Comparison of ENCODE assay signal across 10 cellular contexts in genomic region chr10:96244354-96244753, GRCh38. TPM values are rescaled to one million over a fixed set of nuclear protein-coding genes. Genes with fewer than 3 reads are reported as not detected.
A peak's percentile ranks its signal among the peaks of the same experiment; 100 is the strongest.
DNase-seq lines count a peak whose midpoint lies in the region; ATAC-seq and FAIRE-seq lines count a peak whose summit lies in the region.
"Had no signal": no experiment of that assay in that cellular context is flagged by ENCODE, and none has a peak within 500 bp of the region (broad histone marks: within the 10 kb centered on the region; RNA-seq: fewer than 3 reads in every experiment).

No MANE protein-coding gene starts in this region.

- ATAC-seq in GM18498 (IDR thresholded peaks at IDR 0.05; ENCODE audit: unreplicated experiment) (peak; percentile 97), GM21367 (IDR thresholded peaks at IDR 0.05; ENCODE audit: unreplicated experiment) (peak; percentile 97), HG03103 (IDR thresholded peaks at IDR 0.05; ENCODE audit: low read depth, unreplicated experiment) (peak; percentile 96)
- no peak for ATAC-seq in activated T-cell treated with anti-CD3 and anti-CD28 coated beads, Interleukin-2, amount 50 U/mL, for 4 hours

- H3K4me3 Mint-ChIP-seq in activated T-cell treated with anti-CD3 and anti-CD28 coated beads, Interleukin-2, amount 50 U/mL, for 4 hours: no peak overlapping the region

- H3K36me3 Mint-ChIP-seq in activated T-cell treated with anti-CD3 and anti-CD28 coated beads, Interleukin-2, amount 50 U/mL, for 4 hours (ENCODE audit: insufficient read depth): no peaks in the 10 kb centered on the region

- H3K27me3 Mint-ChIP-seq in activated T-cell treated with anti-CD3 and anti-CD28 coated beads, Interleukin-2, amount 50 U/mL, for 4 hours (ENCODE audit: low read depth): peaks cover 2% of the 10 kb centered on the region

- DNase-seq in germinal center (ENCODE audit: low spot score) (peak; percentile 67), NCI-H146 treated with DMSO at 0.1 percent for 48 hours (lab: John Stamatoyannopoulos, UW; ENCODE audit: unreplicated experiment) (no peak), frontal cortex (ENCODE audit: low spot score in 2 of 2) (no peak), HPDE6-E6E7 (ENCODE audit: extremely low spot score) (no peak)
- DNase-seq in activated T-cell treated with anti-CD3 and anti-CD28 coated beads, Interleukin-2, amount 50 U/mL, for 4 hours: no peak
- DNase-seq: NCI-H510A; stimulated activated CD4-positive, alpha-beta T cell treated with anti-CD3 and anti-CD28 coated beads, Interleukin-4, amount 100 ng/mL, for 24 hours had no signal

- no peaks in the 10 kb centered on the region for H3K9me3 Mint-ChIP-seq in activated T-cell treated with anti-CD3 and anti-CD28 coated beads, Interleukin-2, amount 50 U/mL, for 4 hours

- FAIRE-seq in frontal cortex (lab: Jason Lieb, UNC): no peak

- H3K4me1 Mint-ChIP-seq in activated T-cell treated with anti-CD3 and anti-CD28 coated beads, Interleukin-2, amount 50 U/mL, for 4 hours (ENCODE audit: low read depth): peaks cover 3% of the 10 kb centered on the region

RNA-seq across cellular contexts. Expression of gene BLNK, which starts 27.0 kb away (rescaled TPM):
- total RNA-seq in frontal cortex: 0.41 TPM
- under 1 TPM in 2 of 3 donors, not detected in 1; 0.13 to 0.95 TPM for total RNA-seq in activated T-cell treated with anti-CD3 and anti-CD28 coated beads, Interleukin-2, amount 50 U/mL, for 4 hours

RNA-seq across cellular contexts. Expression of gene DNTT, which starts 59.9 kb away (rescaled TPM):
- total RNA-seq in frontal cortex: not detected
- total RNA-seq in activated T-cell treated with anti-CD3 and anti-CD28 coated beads, Interleukin-2, amount 50 U/mL, for 4 hours: not detected

Comparison
In these comparisons a context has a peak if more than half of its experiments do, and no peak if none do; other contexts are left out.
1. ATAC-seq: peak in GM18498 (single experiment), GM21367 (single experiment) and HG03103 (single experiment); none in activated T-cell treated with anti-CD3 and anti-CD28 coated beads, Interleukin-2, amount 50 U/mL, for 4 hours (0 of 2).